In the genomic region with DNA sequence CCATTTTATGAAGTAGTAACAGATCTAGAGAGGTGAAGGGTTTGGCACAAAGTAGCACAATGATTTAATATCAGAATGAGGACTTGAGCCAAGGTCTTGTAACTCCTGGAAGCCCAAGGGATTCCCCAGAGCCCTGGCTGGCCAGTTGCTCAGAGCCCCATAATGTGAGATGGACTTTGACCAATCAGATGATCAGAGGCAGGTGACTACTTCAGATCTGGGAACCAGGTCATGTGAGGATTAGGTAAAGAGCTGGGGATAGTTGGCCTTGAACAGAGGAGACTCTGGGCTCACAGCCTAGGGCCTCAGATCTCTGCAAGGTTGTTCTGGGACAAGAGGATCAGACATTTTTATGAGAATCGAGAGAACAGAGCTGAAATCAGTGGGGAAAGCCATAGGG, we compare ENCODE assay signal across 1 cellular context.
A peak's percentile ranks its signal among the peaks of the same experiment; 100 is the strongest.
TF ChIP-seq lines count a peak whose summit lies in the region.

No MANE protein-coding gene starts in this region.

TF ChIP-seq in HepG2, 621 proteins besides CTCF, POLR2A, EP300 and RAD21 (continues in another document):
- peak; percentile 79 for TF ChIP-seq NCOA2 (CRISPR knock-in tag; IDR thresholded peaks at IDR 0.05)
- TF ChIP-seq ZNF550 (CRISPR knock-in tag; IDR thresholded peaks at IDR 0.05; ENCODE audit: borderline replicate concordance), result no peak
- TF ChIP-seq, protein P1, sequence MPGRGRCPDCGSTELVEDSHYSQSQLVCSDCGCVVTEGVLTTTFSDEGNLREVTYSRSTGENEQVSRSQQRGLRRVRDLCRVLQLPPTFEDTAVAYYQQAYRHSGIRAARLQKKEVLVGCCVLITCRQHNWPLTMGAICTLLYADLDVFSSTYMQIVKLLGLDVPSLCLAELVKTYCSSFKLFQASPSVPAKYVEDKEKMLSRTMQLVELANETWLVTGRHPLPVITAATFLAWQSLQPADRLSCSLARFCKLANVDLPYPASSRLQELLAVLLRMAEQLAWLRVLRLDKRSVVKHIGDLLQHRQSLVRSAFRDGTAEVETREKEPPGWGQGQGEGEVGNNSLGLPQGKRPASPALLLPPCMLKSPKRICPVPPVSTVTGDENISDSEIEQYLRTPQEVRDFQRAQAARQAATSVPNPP (CRISPR knock-in tag; IDR thresholded peaks at IDR 0.05), result no peak
- TF ChIP-seq CREM (IDR thresholded peaks at IDR 0.05), result peak; percentile 30; the same call in 1 of the 2 replicates
- TF ChIP-seq CREM (CRISPR knock-in tag; IDR thresholded peaks at IDR 0.05), result no peak
- peak; percentile 94 for TF ChIP-seq BHLHE40 (IDR thresholded peaks at IDR 0.05; ENCODE audit: low read length)
- peak; percentile 50; the same call in 1 of the 2 replicates for TF ChIP-seq TCF7 (IDR thresholded peaks at IDR 0.05; ENCODE audit: low read depth)
- 0 out of 2 replicates have a peak, but pooled peaks have one; percentile 31 for TF ChIP-seq DMAP1 (CRISPR knock-in tag; IDR thresholded peaks at IDR 0.05)
- TF ChIP-seq ZNF484 (CRISPR knock-in tag; IDR thresholded peaks at IDR 0.05; ENCODE audit: borderline replicate concordance, low read depth), result no peak
- peak; percentile 73 for TF ChIP-seq PHF21A (CRISPR knock-in tag; IDR thresholded peaks at IDR 0.05)
- peak; percentile 23 for TF ChIP-seq TEAD3 (CRISPR knock-in tag; optimal IDR thresholded peaks at IDR 0.05; ENCODE audit: borderline replicate concordance)
- TF ChIP-seq ZBTB21 (CRISPR knock-in tag; IDR thresholded peaks at IDR 0.05), result no peak
- TF ChIP-seq GATAD1 (CRISPR knock-in tag; IDR thresholded peaks at IDR 0.05), result peak; percentile 30; the same call in 1 of the 2 replicates
- TF ChIP-seq ZBTB20 (CRISPR knock-in tag; IDR thresholded peaks at IDR 0.05; ENCODE audit: borderline replicate concordance, low read depth), result peak; percentile 49; the same call in 1 of the 2 replicates
- TF ChIP-seq ZFP90 (CRISPR knock-in tag; IDR thresholded peaks at IDR 0.05; ENCODE audit: borderline replicate concordance), result no peak
- TF ChIP-seq RARA (CRISPR knock-in tag; IDR thresholded peaks at IDR 0.05), result peak; percentile 60; the same call in 1 of the 2 replicates
- TF ChIP-seq, protein P2, sequence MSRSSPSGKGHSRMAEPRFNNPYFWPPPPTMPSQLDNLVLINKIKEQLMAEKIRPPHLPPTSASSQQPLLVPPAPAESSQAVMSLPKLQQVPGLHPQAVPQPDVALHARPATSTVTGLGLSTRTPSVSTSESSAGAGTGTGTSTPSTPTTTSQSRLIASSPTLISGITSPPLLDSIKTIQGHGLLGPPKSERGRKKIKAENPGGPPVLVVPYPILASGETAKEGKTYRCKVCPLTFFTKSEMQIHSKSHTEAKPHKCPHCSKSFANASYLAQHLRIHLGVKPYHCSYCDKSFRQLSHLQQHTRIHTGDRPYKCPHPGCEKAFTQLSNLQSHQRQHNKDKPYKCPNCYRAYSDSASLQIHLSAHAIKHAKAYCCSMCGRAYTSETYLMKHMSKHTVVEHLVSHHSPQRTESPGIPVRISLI (CRISPR knock-in tag; IDR thresholded peaks at IDR 0.05; ENCODE audit: borderline replicate concordance), result peak; percentile 24; the same call in 1 of the 2 replicates
- TF ChIP-seq, protein P3, sequence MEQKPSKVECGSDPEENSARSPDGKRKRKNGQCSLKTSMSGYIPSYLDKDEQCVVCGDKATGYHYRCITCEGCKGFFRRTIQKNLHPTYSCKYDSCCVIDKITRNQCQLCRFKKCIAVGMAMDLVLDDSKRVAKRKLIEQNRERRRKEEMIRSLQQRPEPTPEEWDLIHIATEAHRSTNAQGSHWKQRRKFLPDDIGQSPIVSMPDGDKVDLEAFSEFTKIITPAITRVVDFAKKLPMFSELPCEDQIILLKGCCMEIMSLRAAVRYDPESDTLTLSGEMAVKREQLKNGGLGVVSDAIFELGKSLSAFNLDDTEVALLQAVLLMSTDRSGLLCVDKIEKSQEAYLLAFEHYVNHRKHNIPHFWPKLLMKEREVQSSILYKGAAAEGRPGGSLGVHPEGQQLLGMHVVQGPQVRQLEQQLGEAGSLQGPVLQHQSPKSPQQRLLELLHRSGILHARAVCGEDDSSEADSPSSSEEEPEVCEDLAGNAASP (CRISPR knock-in tag; IDR thresholded peaks at IDR 0.05; ENCODE audit: borderline replicate concordance), result peak; percentile 97
- peak; percentile 72 for TF ChIP-seq PITX1 (CRISPR knock-in tag; IDR thresholded peaks at IDR 0.05)
- TF ChIP-seq, protein P4, sequence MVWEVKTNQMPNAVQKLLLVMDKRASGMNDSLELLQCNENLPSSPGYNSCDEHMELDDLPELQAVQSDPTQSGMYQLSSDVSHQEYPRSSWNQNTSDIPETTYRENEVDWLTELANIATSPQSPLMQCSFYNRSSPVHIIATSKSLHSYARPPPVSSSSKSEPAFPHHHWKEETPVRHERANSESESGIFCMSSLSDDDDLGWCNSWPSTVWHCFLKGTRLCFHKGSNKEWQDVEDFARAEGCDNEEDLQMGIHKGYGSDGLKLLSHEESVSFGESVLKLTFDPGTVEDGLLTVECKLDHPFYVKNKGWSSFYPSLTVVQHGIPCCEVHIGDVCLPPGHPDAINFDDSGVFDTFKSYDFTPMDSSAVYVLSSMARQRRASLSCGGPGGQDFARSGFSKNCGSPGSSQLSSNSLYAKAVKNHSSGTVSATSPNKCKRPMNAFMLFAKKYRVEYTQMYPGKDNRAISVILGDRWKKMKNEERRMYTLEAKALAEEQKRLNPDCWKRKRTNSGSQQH (CRISPR knock-in tag; IDR thresholded peaks at IDR 0.05; ENCODE audit: low read depth), result no peak
- TF ChIP-seq, protein P5, sequence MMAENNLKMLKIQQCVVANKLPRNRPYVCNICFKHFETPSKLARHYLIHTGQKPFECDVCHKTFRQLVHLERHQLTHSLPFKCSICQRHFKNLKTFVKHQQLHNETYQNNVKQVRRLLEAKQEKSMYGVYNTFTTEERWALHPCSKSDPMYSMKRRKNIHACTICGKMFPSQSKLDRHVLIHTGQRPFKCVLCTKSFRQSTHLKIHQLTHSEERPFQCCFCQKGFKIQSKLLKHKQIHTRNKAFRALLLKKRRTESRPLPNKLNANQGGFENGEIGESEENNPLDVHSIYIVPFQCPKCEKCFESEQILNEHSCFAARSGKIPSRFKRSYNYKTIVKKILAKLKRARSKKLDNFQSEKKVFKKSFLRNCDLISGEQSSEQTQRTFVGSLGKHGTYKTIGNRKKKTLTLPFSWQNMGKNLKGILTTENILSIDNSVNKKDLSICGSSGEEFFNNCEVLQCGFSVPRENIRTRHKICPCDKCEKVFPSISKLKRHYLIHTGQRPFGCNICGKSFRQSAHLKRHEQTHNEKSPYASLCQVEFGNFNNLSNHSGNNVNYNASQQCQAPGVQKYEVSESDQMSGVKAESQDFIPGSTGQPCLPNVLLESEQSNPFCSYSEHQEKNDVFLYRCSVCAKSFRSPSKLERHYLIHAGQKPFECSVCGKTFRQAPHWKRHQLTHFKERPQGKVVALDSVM (CRISPR knock-in tag; IDR thresholded peaks at IDR 0.05), result 0 out of 2 replicates have a peak, but pooled peaks have one; percentile 32
- peak; percentile 53; the same call in 1 of the 2 replicates for TF ChIP-seq HDAC2 (CRISPR knock-in tag; IDR thresholded peaks at IDR 0.05)
- peak; percentile 84; the same call in 1 of the 2 replicates for TF ChIP-seq HNF4G (IDR thresholded peaks at IDR 0.05; ENCODE audit: borderline replicate concordance, low read depth, low read length)
- TF ChIP-seq HNF4G (CRISPR knock-in tag; IDR thresholded peaks at IDR 0.05; ENCODE audit: borderline replicate concordance, low read depth), result no peak
- 0 out of 2 replicates have a peak, but pooled peaks have one; percentile 29 for TF ChIP-seq NFYB (CRISPR knock-in tag; IDR thresholded peaks at IDR 0.05)
- TF ChIP-seq, protein P6, sequence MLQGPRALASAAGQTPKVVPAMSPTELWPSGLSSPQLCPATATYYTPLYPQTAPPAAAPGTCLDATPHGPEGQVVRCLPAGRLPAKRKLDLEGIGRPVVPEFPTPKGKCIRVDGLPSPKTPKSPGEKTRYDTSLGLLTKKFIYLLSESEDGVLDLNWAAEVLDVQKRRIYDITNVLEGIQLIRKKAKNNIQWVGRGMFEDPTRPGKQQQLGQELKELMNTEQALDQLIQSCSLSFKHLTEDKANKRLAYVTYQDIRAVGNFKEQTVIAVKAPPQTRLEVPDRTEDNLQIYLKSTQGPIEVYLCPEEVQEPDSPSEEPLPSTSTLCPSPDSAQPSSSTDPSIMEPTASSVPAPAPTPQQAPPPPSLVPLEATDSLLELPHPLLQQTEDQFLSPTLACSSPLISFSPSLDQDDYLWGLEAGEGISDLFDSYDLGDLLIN (CRISPR knock-in tag; IDR thresholded peaks at IDR 0.05; ENCODE audit: borderline replicate concordance), result no peak
- TF ChIP-seq ZSCAN9 (CRISPR knock-in tag; IDR thresholded peaks at IDR 0.05; ENCODE audit: borderline replicate concordance), result peak; percentile 37; the same call in 1 of the 2 replicates
- TF ChIP-seq, protein P7, sequence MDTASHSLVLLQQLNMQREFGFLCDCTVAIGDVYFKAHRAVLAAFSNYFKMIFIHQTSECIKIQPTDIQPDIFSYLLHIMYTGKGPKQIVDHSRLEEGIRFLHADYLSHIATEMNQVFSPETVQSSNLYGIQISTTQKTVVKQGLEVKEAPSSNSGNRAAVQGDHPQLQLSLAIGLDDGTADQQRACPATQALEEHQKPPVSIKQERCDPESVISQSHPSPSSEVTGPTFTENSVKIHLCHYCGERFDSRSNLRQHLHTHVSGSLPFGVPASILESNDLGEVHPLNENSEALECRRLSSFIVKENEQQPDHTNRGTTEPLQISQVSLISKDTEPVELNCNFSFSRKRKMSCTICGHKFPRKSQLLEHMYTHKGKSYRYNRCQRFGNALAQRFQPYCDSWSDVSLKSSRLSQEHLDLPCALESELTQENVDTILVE (CRISPR knock-in tag; IDR thresholded peaks at IDR 0.05), result peak; percentile 17; the same call in 1 of the 2 replicates
- TF ChIP-seq, protein P8, sequence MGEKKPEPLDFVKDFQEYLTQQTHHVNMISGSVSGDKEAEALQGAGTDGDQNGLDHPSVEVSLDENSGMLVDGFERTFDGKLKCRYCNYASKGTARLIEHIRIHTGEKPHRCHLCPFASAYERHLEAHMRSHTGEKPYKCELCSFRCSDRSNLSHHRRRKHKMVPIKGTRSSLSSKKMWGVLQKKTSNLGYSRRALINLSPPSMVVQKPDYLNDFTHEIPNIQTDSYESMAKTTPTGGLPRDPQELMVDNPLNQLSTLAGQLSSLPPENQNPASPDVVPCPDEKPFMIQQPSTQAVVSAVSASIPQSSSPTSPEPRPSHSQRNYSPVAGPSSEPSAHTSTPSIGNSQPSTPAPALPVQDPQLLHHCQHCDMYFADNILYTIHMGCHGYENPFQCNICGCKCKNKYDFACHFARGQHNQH (CRISPR knock-in tag; IDR thresholded peaks at IDR 0.05), result 0 out of 2 replicates have a peak, but pooled peaks have one; percentile 28
- no peak for TF ChIP-seq ELF4 (CRISPR knock-in tag; IDR thresholded peaks at IDR 0.05; ENCODE audit: borderline replicate concordance)
- TF ChIP-seq, protein P9, sequence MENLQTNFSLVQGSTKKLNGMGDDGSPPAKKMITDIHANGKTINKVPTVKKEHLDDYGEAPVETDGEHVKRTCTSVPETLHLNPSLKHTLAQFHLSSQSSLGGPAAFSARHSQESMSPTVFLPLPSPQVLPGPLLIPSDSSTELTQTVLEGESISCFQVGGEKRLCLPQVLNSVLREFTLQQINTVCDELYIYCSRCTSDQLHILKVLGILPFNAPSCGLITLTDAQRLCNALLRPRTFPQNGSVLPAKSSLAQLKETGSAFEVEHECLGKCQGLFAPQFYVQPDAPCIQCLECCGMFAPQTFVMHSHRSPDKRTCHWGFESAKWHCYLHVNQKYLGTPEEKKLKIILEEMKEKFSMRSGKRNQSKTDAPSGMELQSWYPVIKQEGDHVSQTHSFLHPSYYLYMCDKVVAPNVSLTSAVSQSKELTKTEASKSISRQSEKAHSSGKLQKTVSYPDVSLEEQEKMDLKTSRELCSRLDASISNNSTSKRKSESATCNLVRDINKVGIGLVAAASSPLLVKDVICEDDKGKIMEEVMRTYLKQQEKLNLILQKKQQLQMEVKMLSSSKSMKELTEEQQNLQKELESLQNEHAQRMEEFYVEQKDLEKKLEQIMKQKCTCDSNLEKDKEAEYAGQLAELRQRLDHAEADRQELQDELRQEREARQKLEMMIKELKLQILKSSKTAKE (CRISPR knock-in tag; IDR thresholded peaks at IDR 0.05; ENCODE audit: borderline replicate concordance), result no peak
- TF ChIP-seq ZNF337 (CRISPR knock-in tag; IDR thresholded peaks at IDR 0.05; ENCODE audit: borderline replicate concordance, low read depth), result no peak
- peak; percentile 74; the same call in 1 of the 2 replicates for TF ChIP-seq RXRA (CRISPR knock-in tag; IDR thresholded peaks at IDR 0.05)
- TF ChIP-seq, protein P10, sequence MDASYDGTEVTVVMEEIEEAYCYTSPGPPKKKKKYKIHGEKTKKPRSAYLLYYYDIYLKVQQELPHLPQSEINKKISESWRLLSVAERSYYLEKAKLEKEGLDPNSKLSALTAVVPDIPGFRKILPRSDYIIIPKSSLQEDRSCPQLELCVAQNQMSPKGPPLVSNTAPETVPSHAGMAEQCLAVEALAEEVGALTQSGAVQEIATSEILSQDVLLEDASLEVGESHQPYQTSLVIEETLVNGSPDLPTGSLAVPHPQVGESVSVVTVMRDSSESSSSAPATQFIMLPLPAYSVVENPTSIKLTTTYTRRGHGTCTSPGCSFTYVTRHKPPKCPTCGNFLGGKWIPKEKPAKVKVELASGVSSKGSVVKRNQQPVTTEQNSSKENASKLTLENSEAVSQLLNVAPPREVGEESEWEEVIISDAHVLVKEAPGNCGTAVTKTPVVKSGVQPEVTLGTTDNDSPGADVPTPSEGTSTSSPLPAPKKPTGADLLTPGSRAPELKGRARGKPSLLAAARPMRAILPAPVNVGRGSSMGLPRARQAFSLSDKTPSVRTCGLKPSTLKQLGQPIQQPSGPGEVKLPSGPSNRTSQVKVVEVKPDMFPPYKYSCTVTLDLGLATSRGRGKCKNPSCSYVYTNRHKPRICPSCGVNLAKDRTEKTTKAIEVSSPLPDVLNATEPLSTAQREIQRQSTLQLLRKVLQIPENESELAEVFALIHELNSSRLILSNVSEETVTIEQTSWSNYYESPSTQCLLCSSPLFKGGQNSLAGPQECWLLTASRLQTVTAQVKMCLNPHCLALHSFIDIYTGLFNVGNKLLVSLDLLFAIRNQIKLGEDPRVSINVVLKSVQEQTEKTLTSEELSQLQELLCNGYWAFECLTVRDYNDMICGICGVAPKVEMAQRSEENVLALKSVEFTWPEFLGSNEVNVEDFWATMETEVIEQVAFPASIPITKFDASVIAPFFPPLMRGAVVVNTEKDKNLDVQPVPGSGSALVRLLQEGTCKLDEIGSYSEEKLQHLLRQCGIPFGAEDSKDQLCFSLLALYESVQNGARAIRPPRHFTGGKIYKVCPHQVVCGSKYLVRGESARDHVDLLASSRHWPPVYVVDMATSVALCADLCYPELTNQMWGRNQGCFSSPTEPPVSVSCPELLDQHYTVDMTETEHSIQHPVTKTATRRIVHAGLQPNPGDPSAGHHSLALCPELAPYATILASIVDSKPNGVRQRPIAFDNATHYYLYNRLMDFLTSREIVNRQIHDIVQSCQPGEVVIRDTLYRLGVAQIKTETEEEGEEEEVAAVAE (CRISPR knock-in tag; IDR thresholded peaks at IDR 0.05; ENCODE audit: borderline replicate concordance), result no peak
- peak; percentile 32; the same call in 1 of the 2 replicates for TF ChIP-seq PHF20 (CRISPR knock-in tag; IDR thresholded peaks at IDR 0.05)
- TF ChIP-seq, protein P11, sequence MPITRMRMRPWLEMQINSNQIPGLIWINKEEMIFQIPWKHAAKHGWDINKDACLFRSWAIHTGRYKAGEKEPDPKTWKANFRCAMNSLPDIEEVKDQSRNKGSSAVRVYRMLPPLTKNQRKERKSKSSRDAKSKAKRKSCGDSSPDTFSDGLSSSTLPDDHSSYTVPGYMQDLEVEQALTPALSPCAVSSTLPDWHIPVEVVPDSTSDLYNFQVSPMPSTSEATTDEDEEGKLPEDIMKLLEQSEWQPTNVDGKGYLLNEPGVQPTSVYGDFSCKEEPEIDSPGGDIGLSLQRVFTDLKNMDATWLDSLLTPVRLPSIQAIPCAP (CRISPR knock-in tag; IDR thresholded peaks at IDR 0.05; ENCODE audit: low read depth), result no peak
- peak; percentile 55 for TF ChIP-seq ASH2L (IDR thresholded peaks at IDR 0.05; ENCODE audit: insufficient read length, low read depth, low read length)
